In the genomic region with DNA sequence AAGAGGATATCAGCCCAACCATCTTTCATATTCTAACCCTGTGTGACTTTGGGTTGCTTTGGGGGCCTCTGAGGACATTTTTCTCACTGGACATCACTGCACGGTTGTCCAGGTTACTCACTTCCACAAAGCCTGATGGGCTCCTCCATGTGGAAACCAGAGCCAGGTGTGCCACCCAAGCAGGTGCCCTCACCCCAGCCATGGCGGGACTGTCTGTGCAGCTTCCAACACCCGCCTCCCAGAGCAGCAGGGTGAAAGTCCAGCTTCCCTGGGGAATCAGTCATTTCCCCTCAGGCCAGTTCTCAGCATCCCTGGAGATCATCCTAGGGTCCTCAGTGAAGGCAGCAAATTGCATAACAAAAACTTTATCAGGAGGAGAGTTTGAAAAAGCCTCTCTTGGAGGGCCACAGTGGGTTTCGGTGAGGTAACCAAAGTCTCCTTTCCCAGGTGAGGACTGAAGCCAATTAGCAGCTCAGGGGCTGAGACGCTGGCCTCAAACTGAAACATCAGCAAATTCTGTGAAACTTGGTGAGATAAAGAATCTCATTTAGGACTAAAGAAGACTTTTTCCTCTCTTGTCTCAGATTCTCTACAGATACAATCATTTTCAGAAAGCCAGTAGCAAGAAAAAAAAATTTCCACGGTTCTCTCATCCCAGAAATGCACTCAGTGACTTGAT, we compare ENCODE assay signal across 13 cellular contexts.
DNase-seq lines count a peak whose midpoint lies in the region; TF ChIP-seq lines count a peak whose summit lies in the region.
"Had no signal": no experiment of that assay in that cellular context is flagged by ENCODE, and none has a peak within 500 bp of the region (broad histone marks: within the 10 kb centered on the region; RNA-seq: fewer than 3 reads in every experiment).

No MANE protein-coding gene starts in this region.

- peak; percentile 33 for DNase-seq in coronary artery (ENCODE audit: low spot score)
- peak; percentile 22 for DNase-seq in mesenteric fat pad (ENCODE audit: low spot score)
- DNase-seq in stimulated activated CD4-positive, alpha-beta T cell treated with anti-CD3 and anti-CD28 coated beads, Interleukin-4, amount 100 ng/mL, for 24 hours, result no peak
- no peak for DNase-seq in stimulated activated CD4-positive, alpha-beta T cell treated with anti-CD3 and anti-CD28 coated beads, Interleukin-12 subunit alpha, Interleukin-12 subunit beta, amount 100 ng/mL, for 4 hours
- DNase-seq in transverse colon, result no peak
- DNase-seq in NK-92 treated with Interleukin-12 subunit alpha and Interleukin-12 subunit beta, amount 100 ng/mL, for 24 hours (lab: John Stamatoyannopoulos, UW), result no peak
- DNase-seq: BE2C; CD4-positive, alpha-beta memory T cell; DMS79; GM23248; H7 had no signal

- TF ChIP-seq EP300 in transverse colon (IDR thresholded peaks at IDR 0.05; ENCODE audit: low read depth), result no peak

- no peak for TF ChIP-seq POLR2A in transverse colon (IDR thresholded peaks at IDR 0.05)

- H2AFZ ChIP-seq in KMS-11 (ENCODE audit: low read depth), result no peak overlapping the region
- H2AFZ ChIP-seq: GM23248 had no signal

- intact Hi-C loops in transverse colon (cut with DNase I; ENCODE audit: low total_unique reads), result no loop called here

- H3K9ac ChIP-seq in KMS-11, result peak overlapping the region; percentile 23; the same call in 1 of the 2 replicates
- H3K9ac ChIP-seq: GM23248 had no signal

- peak overlapping the region; percentile 57 for H3K27ac ChIP-seq in KMS-11
- H3K27ac ChIP-seq in coronary artery, result no peak overlapping the region
- H3K27ac ChIP-seq in transverse colon, result no peak overlapping the region
- H3K27ac ChIP-seq: C4-2B, GM23248 had no signal

- no peaks in the 10 kb centered on the region for H3K36me3 ChIP-seq in KMS-11 (ENCODE audit: insufficient read depth)
- H3K36me3 ChIP-seq in transverse colon, result no peaks in the 10 kb centered on the region
- H3K36me3 ChIP-seq: BE2C had no signal

- no peaks in the 10 kb centered on the region for H3K9me3 ChIP-seq in transverse colon
- H3K9me3 ChIP-seq: BE2C had no signal

- H3K4me1 ChIP-seq in KMS-11 (ENCODE audit: low read depth, poor library complexity, severe bottlenecking) (peaks cover 53% of the 10 kb centered on the region), transverse colon (no peaks in the 10 kb centered on the region)
- H3K4me1 ChIP-seq: BE2C had no signal

- H4K20me1 ChIP-seq in KMS-11 (ENCODE audit: insufficient read depth), result no peaks in the 10 kb centered on the region

- H3K4me2 ChIP-seq in KMS-11, result peak overlapping the region; percentile 83

- WGBS in transverse colon (ENCODE audit: low coverage in 1 of 2), 2 donors, result 50 to 74% methylated on average over 1 to 6 of the region's 6 CpGs

- TF ChIP-seq CTCF in KMS-11 (conservative IDR thresholded peaks at IDR 0.05; ENCODE audit: low read depth, low read length), result no peak
- no peak for TF ChIP-seq CTCF in coronary artery (IDR thresholded peaks at IDR 0.05)
- TF ChIP-seq CTCF in transverse colon (IDR thresholded peaks at IDR 0.05), result no peak

- in situ Hi-C loops in transverse colon (cut with MboI; ENCODE audit: low pct_ligation_motif_present in 1 of 4, low pct_unique_long_range_greater_than_20kb in 1 of 4, low sequenced_read_pairs in 3 of 4), result loop anchor here in 1 of 4 donors (25.0 kb wide), 1 partner anchor 100 kb away; no protein-coding TSS in a partner anchor

- no peaks in the 10 kb centered on the region for H3K79me2 ChIP-seq in KMS-11 (ENCODE audit: insufficient read depth, low read depth)

- H3K4me3 ChIP-seq in KMS-11 (IDR thresholded peaks at IDR 0.05; ENCODE audit: insufficient read depth, low read depth, low read length) (no peak overlapping the region), coronary artery (no peak overlapping the region), transverse colon (no peak overlapping the region)
- H3K4me3 ChIP-seq: GM23248 had no signal

- H3K27me3 ChIP-seq in KMS-11 (ENCODE audit: insufficient read depth, low read depth), result no peaks in the 10 kb centered on the region
- H3K27me3 ChIP-seq in transverse colon, result no peaks in the 10 kb centered on the region
- H3K27me3 ChIP-seq: BE2C had no signal

Comparison
In these comparisons a context has a peak if more than half of its experiments do, and no peak if none do; other contexts are left out.
1. DNase-seq: peak in coronary artery (single experiment) and mesenteric fat pad (single experiment); none in stimulated activated CD4-positive, alpha-beta T cell treated with anti-CD3 and anti-CD28 coated beads, Interleukin-4, amount 100 ng/mL, for 24 hours (single experiment), stimulated activated CD4-positive, alpha-beta T cell treated with anti-CD3 and anti-CD28 coated beads, Interleukin-12 subunit alpha, Interleukin-12 subunit beta, amount 100 ng/mL, for 4 hours (single experiment), transverse colon (single experiment) and NK-92 treated with Interleukin-12 subunit alpha and Interleukin-12 subunit beta, amount 100 ng/mL, for 24 hours (single experiment).